In genomic region chr2:205686231-205687017, GRCh38 we compare ENCODE assay signal across 9 cellular contexts. TPM values are rescaled to one million over a fixed set of nuclear protein-coding genes. Genes with fewer than 3 reads are reported as not detected.
A peak's percentile ranks its signal among the peaks of the same experiment; 100 is the strongest.
DNase-seq lines count a peak whose midpoint lies in the region; ATAC-seq and TF ChIP-seq lines count a peak whose summit lies in the region.
"Had no signal": no experiment of that assay in that cellular context is flagged by ENCODE, and none has a peak within 500 bp of the region (broad histone marks: within the 10 kb centered on the region; RNA-seq: fewer than 3 reads in every experiment).

No MANE protein-coding gene starts in this region.

- no peak for DNase-seq in activated naive CD4-positive, alpha-beta T cell treated with anti-CD3 and anti-CD28 coated beads, Interleukin-2, amount 10 ng/mL, durations not matched to agents 7 days and 5 days
- DNase-seq in activated naive CD4-positive, alpha-beta T cell treated with anti-CD3 and anti-CD28 coated beads, Interleukin-2, amount 50 U/mL, for 16 hours, result no peak
- DNase-seq in mammary epithelial cell (no peak), lung (ENCODE audit: low spot score) (no peak), upper lobe of left lung (peak in 1 of 2 donors; percentile 69), NCI-H187 treated with DMSO at 0.1 percent for 48 hours (lab: John Stamatoyannopoulos, UW) (no peak)
- DNase-seq: stimulated activated naive CD4-positive, alpha-beta T cell treated with Interleukin-2 at 50 U/mL for 16 hours had no signal

- 81% methylated on average over 8 of the region's 43 CpGs for WGBS in mammary epithelial cell (ENCODE audit: low coverage, missing lambda C conversion rate)
- WGBS in lung, 2 donors, result 7 to 22% methylated on average over 43 of the region's 43 CpGs
- 22 to 27% methylated on average over 30 to 43 of the region's 43 CpGs for WGBS in upper lobe of left lung, 2 donors

- peak overlapping the region; percentile 98 for H3K4me2 ChIP-seq in mammary epithelial cell (ENCODE audit: insufficient read depth, low read depth, low read length)

- in situ Hi-C loops in mammary epithelial cell (cut with MboI; ENCODE audit: low sequenced_read_pairs in 2 of 2), result no loop called here

- no peaks in the 10 kb centered on the region for H4K20me1 ChIP-seq in mammary epithelial cell (ENCODE audit: insufficient read depth, low read length)

- no peaks in the 10 kb centered on the region for H3K9me3 Mint-ChIP-seq in activated naive CD4-positive, alpha-beta T cell treated with anti-CD3 and anti-CD28 coated beads, Interleukin-2, amount 10 ng/mL, durations not matched to agents 7 days and 5 days

- no TSS peak for BruUV-seq in mammary epithelial cell (replicated peaks; lab: Mats Ljungman, UMichigan)

- H3K27ac Mint-ChIP-seq in activated naive CD4-positive, alpha-beta T cell treated with anti-CD3 and anti-CD28 coated beads, Interleukin-2, amount 10 ng/mL, durations not matched to agents 7 days and 5 days, result peak overlapping the region; percentile 64

- peak overlapping the region; percentile 77 for H3K4me3 Mint-ChIP-seq in activated naive CD4-positive, alpha-beta T cell treated with anti-CD3 and anti-CD28 coated beads, Interleukin-2, amount 10 ng/mL, durations not matched to agents 7 days and 5 days

- H3K27me3 ChIP-seq in mammary epithelial cell (ENCODE audit: insufficient read depth, low read length), result no peaks in the 10 kb centered on the region
- no peaks in the 10 kb centered on the region for H3K27me3 ChIP-seq in lung (ENCODE audit: control insufficient read depth, insufficient read depth)
- peaks cover 0 to 2% (median 0%) of the 10 kb centered on the region in 4 donors for H3K27me3 ChIP-seq in upper lobe of left lung

- H2AFZ ChIP-seq in mammary epithelial cell (ENCODE audit: low read depth, low read length), result peak overlapping the region; percentile 74

- no peak for TF ChIP-seq POLR2A in upper lobe of left lung (IDR thresholded peaks at IDR 0.05)

- peak overlapping the region; percentile 93 for H3K9ac ChIP-seq in mammary epithelial cell (ENCODE audit: insufficient read depth, low read length)

- H3K36me3 ChIP-seq in mammary epithelial cell (ENCODE audit: insufficient read depth, low read length) (no peaks in the 10 kb centered on the region), lung (ENCODE audit: control insufficient read depth in 2 of 2, insufficient read depth in 2 of 2, low read length in 2 of 2) (no peaks in the 10 kb centered on the region), upper lobe of left lung (no peaks in the 10 kb centered on the region)

- peaks cover 2% of the 10 kb centered on the region for H3K36me3 Mint-ChIP-seq in activated naive CD4-positive, alpha-beta T cell treated with anti-CD3 and anti-CD28 coated beads, Interleukin-2, amount 10 ng/mL, durations not matched to agents 7 days and 5 days

- H3K27ac ChIP-seq in mammary epithelial cell (ENCODE audit: insufficient read depth, low read depth, low read length) (peak overlapping the region; percentile 25), lung (ENCODE audit: low read depth in 1 of 2, low read length in 1 of 2) (peak overlapping the region in 1 of 2 donors; percentile 65), upper lobe of left lung (peak overlapping the region in 3 of 4 donors; percentile 83 to 90 (median 84))

- ATAC-seq in lung (ENCODE audit: insufficient read depth, low FRiP score), result no peak
- ATAC-seq in upper lobe of left lung (ENCODE audit: low FRiP score in 2 of 2), result no peak
- ATAC-seq in HG03025 (IDR thresholded peaks at IDR 0.05; ENCODE audit: low FRiP score, unreplicated experiment), result no peak
- no peak for ATAC-seq in GM19324 (IDR thresholded peaks at IDR 0.05; ENCODE audit: low FRiP score, unreplicated experiment)

- peak overlapping the region; percentile 62 to 85 (median 81) for H3K4me3 ChIP-seq in mammary epithelial cell (replicated peaks in 1 of 3; ENCODE audit: insufficient read depth in 1 of 3, low read depth in 2 of 3, low read length in 3 of 3)
- peak overlapping the region; percentile 74 for H3K4me3 ChIP-seq in lung
- H3K4me3 ChIP-seq in upper lobe of left lung, result peak overlapping the region; percentile 51 to 71 (median 66)

- H3K9me3 ChIP-seq in mammary epithelial cell (replicated peaks; ENCODE audit: insufficient read depth, low read length) (no peaks in the 10 kb centered on the region), lung (ENCODE audit: control insufficient read depth in 2 of 2, insufficient read depth in 1 of 2, low read length in 1 of 2) (no peaks in the 10 kb centered on the region), upper lobe of left lung (no peaks in the 10 kb centered on the region)

- CTCF ChIA-PET in activated naive CD4-positive, alpha-beta T cell treated with anti-CD3 and anti-CD28 coated beads, Interleukin-2, amount 10 ng/mL, durations not matched to agents 7 days and 5 days (lab: Charles Lee), result no interaction called here
- CTCF ChIA-PET in mammary epithelial cell (lab: Charles Lee; ENCODE audit: low non-redundant PET), result no interaction called here

- dilution Hi-C loops in mammary epithelial cell (cut with HindIII; ENCODE audit: low sequenced_read_pairs), result no loop called here

- intact Hi-C loops in mammary epithelial cell (cut with micrococcal nuclease), result loop anchor here (2.0 to 10.0 kb wide), 2 partner anchors 14 to 662 kb away; no protein-coding TSS in a partner anchor

- TF ChIP-seq EP300 in upper lobe of left lung (IDR thresholded peaks at IDR 0.05), result no peak

- peaks cover 88% of the 10 kb centered on the region for H3K79me2 ChIP-seq in mammary epithelial cell (ENCODE audit: insufficient read depth, low read length)

- peaks cover 50% of the 10 kb centered on the region for H3K4me1 ChIP-seq in mammary epithelial cell (ENCODE audit: insufficient read depth, low read length)
- H3K4me1 ChIP-seq in lung (ENCODE audit: control insufficient read depth in 2 of 2, insufficient read depth in 2 of 2, low read length in 2 of 2), result peaks cover 4 to 9% of the 10 kb centered on the region in 2 donors
- peaks cover 22 to 69% (median 39%) of the 10 kb centered on the region in 4 donors for H3K4me1 ChIP-seq in upper lobe of left lung

- H3K27me3 Mint-ChIP-seq in activated naive CD4-positive, alpha-beta T cell treated with anti-CD3 and anti-CD28 coated beads, Interleukin-2, amount 10 ng/mL, durations not matched to agents 7 days and 5 days, result peaks cover 89% of the 10 kb centered on the region

- TF ChIP-seq CTCF in mammary epithelial cell (conservative IDR thresholded peaks at IDR 0.05 in 1 of 2, IDR thresholded peaks at IDR 0.05 in 1 of 2; ENCODE audit: extremely low read depth in 1 of 2, insufficient read depth in 1 of 2, low read depth in 1 of 2, low read length in 2 of 2) (no peak), lung (IDR thresholded peaks at IDR 0.05; ENCODE audit: control extremely low read depth, extremely low read depth) (no peak), upper lobe of left lung (IDR thresholded peaks at IDR 0.05) (no peak)

- H3K4me1 Mint-ChIP-seq in activated naive CD4-positive, alpha-beta T cell treated with anti-CD3 and anti-CD28 coated beads, Interleukin-2, amount 10 ng/mL, durations not matched to agents 7 days and 5 days, result peaks cover 46% of the 10 kb centered on the region

RNA-seq across cellular contexts. Expression of gene NRP2, which starts 4.1 kb away (rescaled TPM):
- 10 to 100 TPM; 32.3 to 58.8 TPM for total RNA-seq in mammary epithelial cell
- 47.4 TPM for polyA plus RNA-seq in mammary epithelial cell
- polyA minus RNA-seq in mammary epithelial cell, result 109 TPM
- total RNA-seq in lung, result 100 to 1,000 TPM in 1 of 2 donors, 10 to 100 TPM in 1; 87.8 to 125 TPM
- polyA plus RNA-seq in lung, result 10 to 100 TPM; 20.4 to 38.5 TPM
- total RNA-seq in upper lobe of left lung, result 10 to 100 TPM; 61.4 to 99.4 (median 71.8) TPM
